9 cellular contexts compared by ENCODE assay signal in the genomic region with DNA sequence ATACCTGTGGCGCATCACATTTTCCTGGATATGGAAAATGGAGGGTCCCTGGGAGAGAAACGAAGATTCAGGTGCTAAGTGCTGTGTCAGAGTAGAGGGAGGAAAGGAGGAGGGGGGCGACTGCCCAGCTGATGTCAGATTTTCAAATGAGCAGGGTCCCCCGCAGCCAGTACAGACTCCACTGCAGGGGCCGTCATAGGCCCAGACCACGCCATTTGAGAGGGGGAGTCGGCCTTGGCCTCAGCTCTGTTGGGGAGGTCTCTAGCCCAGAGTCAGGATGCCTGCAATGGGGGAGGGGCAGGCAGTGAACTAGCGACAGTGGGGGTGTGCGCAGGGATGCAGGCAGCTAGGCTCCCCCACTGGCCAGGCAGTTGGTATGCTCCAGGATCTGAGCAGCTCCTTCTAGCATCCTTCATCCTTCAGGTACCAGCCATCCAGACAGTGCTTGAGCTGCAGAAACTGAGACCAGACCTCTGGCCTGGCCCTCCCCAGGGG. TPM values are rescaled to one million over a fixed set of nuclear protein-coding genes. Genes with fewer than 3 reads are reported as not detected.
DNase-seq lines count a peak whose midpoint lies in the region; ATAC-seq, FAIRE-seq and TF ChIP-seq lines count a peak whose summit lies in the region.
"Had no signal": no experiment of that assay in that cellular context is flagged by ENCODE, and none has a peak within 500 bp of the region (broad histone marks: within the 10 kb centered on the region; RNA-seq: fewer than 3 reads in every experiment).

Gene BSCL2 (minus strand): TSS at position 148 of the 495 bp plus-strand sequence. CDS start 229 bp downstream, outside the sequence.
Gene GNG3 (plus strand): TSS at position 400 of the 495 bp plus-strand sequence. CDS start 620 bp downstream, outside the sequence.

- peak within 1 kb of the TSS; percentile 100 for H3K4me2 ChIP-seq in astrocyte (ENCODE audit: low read length)

- H3K9ac ChIP-seq in HUES64 (ENCODE audit: low read depth, low read length): peak within 1 kb of the TSS; percentile 77
- peak within 1 kb of the TSS; percentile 65 for H3K9ac ChIP-seq in astrocyte (ENCODE audit: low read length)

- WGBS in HUES64: 3% methylated on average over 9 of the region's 9 CpGs

- H3K4me1 Mint-ChIP-seq in astrocyte (ENCODE audit: low read depth, unreplicated experiment): peaks cover 28% of the 10 kb centered on the region
- H3K4me1 Mint-ChIP-seq in stimulated activated memory B cell treated with anti-CD40 and anti-IgM and Interleukin-4, amounts not matched to agents 10 μg/mL and 1 μg/mL and 100 μg/mL, for 72 hours: peaks cover 57% of the 10 kb centered on the region

- peak within 1 kb of the TSS; percentile 93 for H3K27ac Mint-ChIP-seq in astrocyte (ENCODE audit: unreplicated experiment)
- peak within 1 kb of the TSS; percentile 90 for H3K27ac Mint-ChIP-seq in stimulated activated memory B cell treated with anti-CD40 and anti-IgM and Interleukin-4, amounts not matched to agents 10 μg/mL and 1 μg/mL and 100 μg/mL, for 72 hours

- H3K9me3 ChIP-seq in HUES64 (ENCODE audit: insufficient read depth, low read depth, low read length): no peaks in the 10 kb centered on the region
- H3K9me3 ChIP-seq in astrocyte (ENCODE audit: insufficient read depth, low read depth, low read length): no peaks in the 10 kb centered on the region

- DNase-seq in astrocyte (ENCODE audit: low read depth) (no peak), inferior parietal cortex (ENCODE audit: extremely low spot score) (peak; percentile 78), GOT3 (lab: John Stamatoyannopoulos, UW) (no peak)
- DNase-seq in stimulated activated CD4-positive, alpha-beta T cell treated with anti-CD3 and anti-CD28 coated beads, Interleukin-4, amount 100 ng/mL, for 1 hour: no peak

- no peak within 1 kb of the TSS for H2AFZ ChIP-seq in ACC112 (ENCODE audit: low read length, unreplicated experiment)
- peak within 1 kb of the TSS; percentile 38 for H2AFZ ChIP-seq in astrocyte (ENCODE audit: low read depth, low read length)

- H3K79me2 ChIP-seq in ACC112 (ENCODE audit: control insufficient read depth, insufficient read depth, low read length, unreplicated experiment) (no peaks in the 10 kb centered on the region), astrocyte (ENCODE audit: insufficient read depth, low read length) (peaks cover 8% of the 10 kb centered on the region)

- H3K27me3 Mint-ChIP-seq in astrocyte (ENCODE audit: low read depth, unreplicated experiment): no peaks in the 10 kb centered on the region
- H3K27me3 Mint-ChIP-seq in stimulated activated memory B cell treated with anti-CD40 and anti-IgM and Interleukin-4, amounts not matched to agents 10 μg/mL and 1 μg/mL and 100 μg/mL, for 72 hours: no peaks in the 10 kb centered on the region

- H3K4me3 ChIP-seq in ACC112 (ENCODE audit: low read depth, low read length) (peak within 1 kb of the TSS; percentile 75), HUES64 (ENCODE audit: low read length) (peak within 1 kb of the TSS; percentile 82), astrocyte (ENCODE audit: insufficient read depth, low read depth, low read length) (peak within 1 kb of the TSS; percentile 59)

- peaks cover 17% of the 10 kb centered on the region for H3K36me3 ChIP-seq in ACC112 (ENCODE audit: insufficient read depth, low read length)
- H3K36me3 ChIP-seq in HUES64 (ENCODE audit: insufficient read depth, low read length): peaks cover 28% of the 10 kb centered on the region
- peaks cover 21% of the 10 kb centered on the region for H3K36me3 ChIP-seq in astrocyte (ENCODE audit: insufficient read depth, low read length)

- H4K20me1 ChIP-seq in astrocyte (ENCODE audit: insufficient read depth, low read length): no peaks in the 10 kb centered on the region

- H3K9me3 Mint-ChIP-seq in astrocyte (ENCODE audit: unreplicated experiment): no peaks in the 10 kb centered on the region
- no peaks in the 10 kb centered on the region for H3K9me3 Mint-ChIP-seq in stimulated activated memory B cell treated with anti-CD40 and anti-IgM and Interleukin-4, amounts not matched to agents 10 μg/mL and 1 μg/mL and 100 μg/mL, for 72 hours

- peak within 1 kb of the TSS; percentile 85 for H3K4me3 Mint-ChIP-seq in astrocyte (ENCODE audit: unreplicated experiment)
- peak within 1 kb of the TSS; percentile 98 for H3K4me3 Mint-ChIP-seq in stimulated activated memory B cell treated with anti-CD40 and anti-IgM and Interleukin-4, amounts not matched to agents 10 μg/mL and 1 μg/mL and 100 μg/mL, for 72 hours

- peaks cover 13% of the 10 kb centered on the region for H3K36me3 Mint-ChIP-seq in astrocyte (ENCODE audit: low read depth, unreplicated experiment)
- peaks cover 22% of the 10 kb centered on the region for H3K36me3 Mint-ChIP-seq in stimulated activated memory B cell treated with anti-CD40 and anti-IgM and Interleukin-4, amounts not matched to agents 10 μg/mL and 1 μg/mL and 100 μg/mL, for 72 hours

- TF ChIP-seq CTCF in astrocyte (IDR thresholded peaks at IDR 0.05; ENCODE audit: insufficient read depth, low read depth, low read length): no peak

- no peak for ATAC-seq in stimulated activated memory B cell treated with anti-CD40 and anti-IgM and Interleukin-4, amounts not matched to agents 10 μg/mL and 1 μg/mL and 100 μg/mL, for 72 hours
- ATAC-seq in GM19324 (IDR thresholded peaks at IDR 0.05; ENCODE audit: low FRiP score, unreplicated experiment): no peak

- H3K4me1 ChIP-seq in ACC112 (ENCODE audit: control insufficient read depth, insufficient read depth, low read length, unreplicated experiment): peaks cover 27% of the 10 kb centered on the region
- H3K4me1 ChIP-seq in HUES64 (ENCODE audit: insufficient read depth, low read length): peaks cover 21% of the 10 kb centered on the region
- H3K4me1 ChIP-seq in astrocyte (ENCODE audit: insufficient read depth, low read length): peaks cover 34% of the 10 kb centered on the region

- H3K27me3 ChIP-seq in ACC112 (ENCODE audit: insufficient read depth, low read length) (no peaks in the 10 kb centered on the region), HUES64 (ENCODE audit: insufficient read depth, low read length) (no peaks in the 10 kb centered on the region), astrocyte (ENCODE audit: insufficient read depth, low read length) (no peaks in the 10 kb centered on the region)

- H3K27ac ChIP-seq in ACC112 (ENCODE audit: low read depth, low read length): no peak within 1 kb of the TSS
- peak within 1 kb of the TSS; percentile 80; the same call in 1 of the 2 replicates for H3K27ac ChIP-seq in HUES64 (ENCODE audit: low read depth, low read length)
- H3K27ac ChIP-seq in astrocyte (ENCODE audit: low read depth, low read length): peak within 1 kb of the TSS; percentile 48

- FAIRE-seq in astrocyte (lab: Jason Lieb, UNC): no peak

RNA-seq across cellular contexts. Expression of gene BSCL2, which starts in this region (rescaled TPM):
- 99.1 TPM for polyA plus RNA-seq in HUES64 (2013, experiment 1 of 2)
- polyA plus RNA-seq in HUES64 (2013, experiment 2 of 2): 84.3 TPM
- total RNA-seq in astrocyte: 51.1 and 55.0 TPM in 2 replicates

RNA-seq across cellular contexts. Expression of gene GNG3, which starts in this region (rescaled TPM):
- 6.3 TPM for polyA plus RNA-seq in HUES64 (2013, experiment 1 of 2)
- 5.3 TPM for polyA plus RNA-seq in HUES64 (2013, experiment 2 of 2)
- total RNA-seq in astrocyte: 0.46 TPM in 1 of 2 replicates, not detected in the other
- total RNA-seq: lung microvascular endothelial cell had no signal
